8 cellular contexts compared by ENCODE assay signal in the genomic region with DNA sequence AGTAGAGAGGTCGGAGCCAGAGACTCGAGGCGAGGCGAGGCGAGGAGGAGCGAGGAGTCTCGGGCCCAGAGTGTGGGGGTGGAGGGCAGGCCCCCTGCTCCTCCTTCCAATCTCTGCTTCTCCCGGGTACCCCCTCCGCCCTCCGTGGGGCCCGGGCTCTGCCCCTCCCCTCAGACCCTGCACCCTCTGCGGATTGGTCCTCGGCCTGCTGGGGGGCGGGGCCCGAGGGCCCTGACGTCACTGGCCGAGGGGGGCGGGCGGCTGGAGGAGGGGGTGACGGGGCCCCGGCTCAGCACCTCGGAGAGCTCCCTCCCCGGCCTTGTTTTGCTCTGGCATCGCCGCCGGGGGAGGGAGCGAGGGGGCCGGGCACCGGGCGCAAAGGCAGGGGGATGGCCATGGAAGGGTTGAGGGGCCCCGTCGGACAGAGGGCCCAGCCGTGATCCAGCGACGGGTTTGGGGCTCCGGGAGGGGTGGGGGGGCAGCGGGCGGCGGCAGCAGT. TPM values are rescaled to one million over a fixed set of nuclear protein-coding genes. Genes with fewer than 3 reads are reported as not detected.
DNase-seq lines count a peak whose midpoint lies in the region; ATAC-seq, FAIRE-seq and TF ChIP-seq lines count a peak whose summit lies in the region.

Gene RUNDC3A, plus strand, starts transcription at position 282 of the 499 bp plus-strand sequence. CDS start 232 bp downstream, outside the sequence.

- H3K36me3 ChIP-seq in ES-I3 (ENCODE audit: insufficient read depth, low read length) (no peaks in the 10 kb centered on the region), adipocyte (ENCODE audit: control insufficient read depth, insufficient read depth, low read length, severe bottlenecking) (no peaks in the 10 kb centered on the region), pancreas (no peaks in the 10 kb centered on the region), testis (ENCODE audit: low read depth, missing control alignments) (no peaks in the 10 kb centered on the region)

- 1% methylated on average over 23 to 39 of the region's 39 CpGs for WGBS in pancreas, 2 donors
- WGBS in testis, 2 donors: 0 to 1% methylated on average over 7 to 37 of the region's 39 CpGs

- no peak within 1 kb of the TSS for H3K4me3 ChIP-seq in adipocyte (ENCODE audit: low read length)
- H3K4me3 ChIP-seq in pancreas: peak within 1 kb of the TSS; percentile 18 to 53 (median 49)
- peak within 1 kb of the TSS; percentile 58 to 64 for H3K4me3 ChIP-seq in testis

- intact Hi-C loops in cardiac septum (cut with DNase I): no loop called here
- intact Hi-C loops in pancreas (cut with DNase I): no loop called here
- intact Hi-C loops in testis (cut with DNase I; ENCODE audit: low total_unique reads): no loop called here

- H3K27ac ChIP-seq in pancreas (peak within 1 kb of the TSS in 1 of 4 donors; percentile 22), testis (peak within 1 kb of the TSS; percentile 68 to 89)

- ATAC-seq in pancreas (peak; percentile 96 to 98 (median 97)), GM21528 (IDR thresholded peaks at IDR 0.05; ENCODE audit: low FRiP score, unreplicated experiment) (no peak)

- H3K4me1 ChIP-seq in ES-I3 (ENCODE audit: insufficient read depth, low read length) (peaks cover 26% of the 10 kb centered on the region), adipocyte (ENCODE audit: control insufficient read depth, insufficient read depth, low read length) (no peaks in the 10 kb centered on the region), pancreas (peaks cover 6 to 8% (median 6%) of the 10 kb centered on the region in 3 donors), testis (peaks cover 6% of the 10 kb centered on the region)

- DNase-seq in NCI-H1105 (lab: John Stamatoyannopoulos, UW): peak; percentile 83
- peak; percentile 79 for DNase-seq in T follicular helper cell (ENCODE audit: low read depth)
- peak; percentile 94 for DNase-seq in adipocyte (ENCODE audit: low read depth)
- DNase-seq in cardiac septum (ENCODE audit: low spot score): peak; percentile 93
- DNase-seq in pancreas: peak; percentile 83 to 96 (median 92)
- DNase-seq in testis: peak; percentile 92

- H3K9ac ChIP-seq in ES-I3 (ENCODE audit: low read depth, low read length): peak within 1 kb of the TSS; percentile 51
- no peak within 1 kb of the TSS for H3K9ac ChIP-seq in adipocyte (ENCODE audit: low read length)

- H3K27me3 ChIP-seq in adipocyte (replicated peaks; ENCODE audit: control insufficient read depth, insufficient read depth, low read length) (peaks cover 53% of the 10 kb centered on the region), pancreas (no peaks in the 10 kb centered on the region), testis (no peaks in the 10 kb centered on the region)

- FAIRE-seq in pancreas (lab: Jason Lieb, UNC): no peak

- H3K9me3 ChIP-seq in ES-I3 (ENCODE audit: control insufficient read depth, insufficient read depth, low read length): no peaks in the 10 kb centered on the region
- no peaks in the 10 kb centered on the region for H3K9me3 ChIP-seq in adipocyte (ENCODE audit: control insufficient read depth, low read length)
- no peaks in the 10 kb centered on the region for H3K9me3 ChIP-seq in pancreas
- no peaks in the 10 kb centered on the region for H3K9me3 ChIP-seq in testis

- no peak for TF ChIP-seq POLR2A in testis (IDR thresholded peaks at IDR 0.05)

- TF ChIP-seq CTCF in pancreas (IDR thresholded peaks at IDR 0.05) (no peak), testis (IDR thresholded peaks at IDR 0.05) (no peak)

RNA-seq across cellular contexts. Expression of gene RUNDC3A, which starts in this region (rescaled TPM):
- total RNA-seq in cardiac septum (0.97 TPM), pancreas (1 to 10 TPM in 5 of 6 donors, under 1 TPM in 1; 0.56 to 5.0 (median 2.9) TPM), testis (10 to 100 TPM; 14.6 to 53.1 TPM)
- polyA plus RNA-seq in pancreas (10 to 100 TPM; 24.0 to 59.4 TPM), testis (ENCODE audit: insufficient read depth, low read depth, low replicate concordance) (17.5 TPM)

Comparison
In these comparisons a context has a peak if more than half of its experiments do, and no peak if none do; other contexts are left out.
1. Peak in DNase-seq in cardiac septum; RNA of the gene not detected or under 1 TPM.